Comparison of ENCODE assay signal across 1 cellular context in genomic region chr5:159441441-159441840, GRCh38.
TF ChIP-seq lines count a peak whose summit lies in the region.

No MANE protein-coding gene starts in this region.

TF ChIP-seq in GM23338, 12 proteins besides CTCF, POLR2A, EP300 and RAD21 (continued from another document):
- TF ChIP-seq, protein P1, sequence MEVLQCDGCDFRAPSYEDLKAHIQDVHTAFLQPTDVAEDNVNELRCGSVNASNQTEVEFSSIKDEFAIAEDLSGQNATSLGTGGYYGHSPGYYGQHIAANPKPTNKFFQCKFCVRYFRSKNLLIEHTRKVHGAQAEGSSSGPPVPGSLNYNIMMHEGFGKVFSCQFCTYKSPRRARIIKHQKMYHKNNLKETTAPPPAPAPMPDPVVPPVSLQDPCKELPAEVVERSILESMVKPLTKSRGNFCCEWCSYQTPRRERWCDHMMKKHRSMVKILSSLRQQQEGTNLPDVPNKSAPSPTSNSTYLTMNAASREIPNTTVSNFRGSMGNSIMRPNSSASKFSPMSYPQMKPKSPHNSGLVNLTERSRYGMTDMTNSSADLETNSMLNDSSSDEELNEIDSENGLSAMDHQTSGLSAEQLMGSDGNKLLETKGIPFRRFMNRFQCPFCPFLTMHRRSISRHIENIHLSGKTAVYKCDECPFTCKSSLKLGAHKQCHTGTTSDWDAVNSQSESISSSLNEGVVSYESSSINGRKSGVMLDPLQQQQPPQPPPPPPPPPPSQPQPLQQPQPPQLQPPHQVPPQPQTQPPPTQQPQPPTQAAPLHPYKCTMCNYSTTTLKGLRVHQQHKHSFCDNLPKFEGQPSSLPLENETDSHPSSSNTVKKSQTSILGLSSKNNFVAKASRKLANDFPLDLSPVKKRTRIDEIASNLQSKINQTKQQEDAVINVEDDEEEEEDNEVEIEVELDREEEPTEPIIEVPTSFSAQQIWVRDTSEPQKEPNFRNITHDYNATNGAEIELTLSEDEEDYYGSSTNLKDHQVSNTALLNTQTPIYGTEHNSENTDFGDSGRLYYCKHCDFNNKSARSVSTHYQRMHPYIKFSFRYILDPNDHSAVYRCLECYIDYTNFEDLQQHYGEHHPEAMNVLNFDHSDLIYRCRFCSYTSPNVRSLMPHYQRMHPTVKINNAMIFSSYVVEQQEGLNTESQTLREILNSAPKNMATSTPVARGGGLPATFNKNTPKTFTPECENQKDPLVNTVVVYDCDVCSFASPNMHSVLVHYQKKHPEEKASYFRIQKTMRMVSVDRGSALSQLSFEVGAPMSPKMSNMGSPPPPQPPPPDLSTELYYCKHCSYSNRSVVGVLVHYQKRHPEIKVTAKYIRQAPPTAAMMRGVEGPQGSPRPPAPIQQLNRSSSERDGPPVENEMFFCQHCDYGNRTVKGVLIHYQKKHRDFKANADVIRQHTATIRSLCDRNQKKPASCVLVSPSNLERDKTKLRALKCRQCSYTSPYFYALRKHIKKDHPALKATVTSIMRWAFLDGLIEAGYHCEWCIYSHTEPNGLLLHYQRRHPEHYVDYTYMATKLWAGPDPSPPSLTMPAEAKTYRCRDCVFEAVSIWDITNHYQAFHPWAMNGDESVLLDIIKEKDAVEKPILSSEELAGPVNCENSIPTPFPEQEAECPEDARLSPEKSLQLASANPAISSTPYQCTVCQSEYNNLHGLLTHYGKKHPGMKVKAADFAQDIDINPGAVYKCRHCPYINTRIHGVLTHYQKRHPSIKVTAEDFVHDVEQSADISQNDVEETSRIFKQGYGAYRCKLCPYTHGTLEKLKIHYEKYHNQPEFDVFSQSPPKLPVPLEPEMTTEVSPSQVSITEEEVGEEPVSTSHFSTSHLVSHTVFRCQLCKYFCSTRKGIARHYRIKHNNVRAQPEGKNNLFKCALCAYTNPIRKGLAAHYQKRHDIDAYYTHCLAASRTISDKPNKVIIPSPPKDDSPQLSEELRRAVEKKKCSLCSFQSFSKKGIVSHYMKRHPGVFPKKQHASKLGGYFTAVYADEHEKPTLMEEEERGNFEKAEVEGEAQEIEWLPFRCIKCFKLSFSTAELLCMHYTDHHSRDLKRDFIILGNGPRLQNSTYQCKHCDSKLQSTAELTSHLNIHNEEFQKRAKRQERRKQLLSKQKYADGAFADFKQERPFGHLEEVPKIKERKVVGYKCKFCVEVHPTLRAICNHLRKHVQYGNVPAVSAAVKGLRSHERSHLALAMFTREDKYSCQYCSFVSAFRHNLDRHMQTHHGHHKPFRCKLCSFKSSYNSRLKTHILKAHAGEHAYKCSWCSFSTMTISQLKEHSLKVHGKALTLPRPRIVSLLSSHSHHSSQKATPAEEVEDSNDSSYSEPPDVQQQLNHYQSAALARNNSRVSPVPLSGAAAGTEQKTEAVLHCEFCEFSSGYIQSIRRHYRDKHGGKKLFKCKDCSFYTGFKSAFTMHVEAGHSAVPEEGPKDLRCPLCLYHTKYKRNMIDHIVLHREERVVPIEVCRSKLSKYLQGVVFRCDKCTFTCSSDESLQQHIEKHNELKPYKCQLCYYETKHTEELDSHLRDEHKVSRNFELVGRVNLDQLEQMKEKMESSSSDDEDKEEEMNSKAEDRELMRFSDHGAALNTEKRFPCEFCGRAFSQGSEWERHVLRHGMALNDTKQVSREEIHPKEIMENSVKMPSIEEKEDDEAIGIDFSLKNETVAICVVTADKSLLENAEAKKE (CRISPR knock-in tag; IDR thresholded peaks at IDR 0.05): 0 out of 2 replicates have a peak, but pooled peaks have one; percentile 7
TF ChIP-seq in GM23338: peak in this region for 1.
